26 cellular contexts compared by ENCODE assay signal in genomic region chr4:77065382-77065781, GRCh38. TPM values are rescaled to one million over a fixed set of nuclear protein-coding genes. Genes with fewer than 3 reads are reported as not detected.
DNase-seq lines count a peak whose midpoint lies in the region; ATAC-seq, FAIRE-seq and TF ChIP-seq lines count a peak whose summit lies in the region.
"Had no signal": no experiment of that assay in that cellular context is flagged by ENCODE, and none has a peak within 500 bp of the region (broad histone marks: within the 10 kb centered on the region; RNA-seq: fewer than 3 reads in every experiment).

No MANE protein-coding gene starts in this region.

- no peak for DNase-seq in activated naive CD4-positive, alpha-beta T cell treated with anti-CD3 and anti-CD28 coated beads for 36 hours
- DNase-seq in activated naive CD4-positive, alpha-beta T cell treated with anti-CD3 and anti-CD28 coated beads, Interleukin-2, amount 50 U/mL, for 16 hours = no peak
- peak; percentile 59 for DNase-seq in HFFc6
- no peak for DNase-seq in brain microvascular endothelial cell
- peak; percentile 17 to 75 for DNase-seq in trophoblast cell
- DNase-seq in activated T-helper 1 cell treated with anti-CD3 and anti-CD28 coated beads, Interleukin-12 subunit alpha, Interleukin-12 subunit beta, Interleukin-2, Interleukin-4 antibody, amounts not matched to agents 30 ng/mL and 10 ng/mL and 1 ng/mL, durations not matched to agents 14 hours and 24 hours and 36 hours (ENCODE audit: low spot score) = no peak
- DNase-seq in stimulated activated CD4-positive, alpha-beta T cell treated with anti-CD3 and anti-CD28 coated beads, Interleukin-4, amount 100 ng/mL, for 4 hours = no peak
- no peak for DNase-seq in HepG2 (ENCODE audit: low spot score)
- DNase-seq: activated CD4-positive, alpha-beta T cell treated with anti-CD3 and anti-CD28 coated beads for 4 hours; activated naive CD8-positive, alpha-beta T cell treated with anti-CD3 and anti-CD28 coated beads, Interleukin-2, amount 10 ng/mL, durations not matched to agents 7 days and 5 days; AML-193; DMS53; dorsolateral prefrontal cortex; hypothalamus; NCI-H1105; NCI-H2029; NCI-H2227 treated with DMSO at 0.1 percent for 48 hours; NCI-H748 treated with DMSO at 0.1 percent for 48 hours; nucleus accumbens; T-helper 2 cell had no signal

- TF ChIP-seq POLR2A in HepG2 (IDR thresholded peaks at IDR 0.05; ENCODE audit: insufficient read depth in 1 of 2, low read depth in 2 of 2, low read length in 2 of 2) = no peak

- CTCF ChIA-PET in activated naive CD4-positive, alpha-beta T cell treated with anti-CD3 and anti-CD28 coated beads for 36 hours (lab: Charles Lee) = interaction anchor here (0.8 to 1.9 kb wide), 2 partner anchors 16 to 139 kb away, joined by 4 to 5 read pairs; no protein-coding TSS in a partner anchor
- CTCF ChIA-PET in HepG2 (lab: Yijun Ruan, JAX; ENCODE audit: low intra/inter-chr PET ratio, low total read pairs) = no interaction called here

- peaks cover 6% of the 10 kb centered on the region for H3K79me2 ChIP-seq in trophoblast cell (ENCODE audit: control insufficient read depth, insufficient read depth, low read length, poor library complexity)
- peaks cover 33% of the 10 kb centered on the region for H3K79me2 ChIP-seq in HepG2 (ENCODE audit: insufficient read depth, low read length)

- no peak overlapping the region for H3K9ac ChIP-seq in trophoblast cell (ENCODE audit: low read length)
- H3K9ac ChIP-seq in HepG2 (ENCODE audit: insufficient read depth, low read depth, low read length) = no peak overlapping the region

- H4K91ac ChIP-seq in trophoblast cell (ENCODE audit: low read depth, low read length) = no peak overlapping the region

- H3K4me1 ChIP-seq in trophoblast cell (ENCODE audit: control insufficient read depth in 1 of 2, insufficient read depth in 2 of 2, low read length in 2 of 2) (peaks cover 0 to 1% of the 10 kb centered on the region in 2 experiments), HepG2 (ENCODE audit: insufficient read depth, low read length) (no peaks in the 10 kb centered on the region)

- H3K4me2 ChIP-seq in trophoblast cell (ENCODE audit: low read length) (no peak overlapping the region), HepG2 (ENCODE audit: low read depth, low read length) (no peak overlapping the region)

- no peak overlapping the region for H2BK120ac ChIP-seq in trophoblast cell (ENCODE audit: insufficient read depth, low read length, poor library complexity)

- no peak overlapping the region for H3K4ac ChIP-seq in trophoblast cell (ENCODE audit: low read depth, low read length)

- no peak overlapping the region for H2AK5ac ChIP-seq in trophoblast cell (ENCODE audit: low read length)

- WGBS in trophoblast cell (ENCODE audit: extremely low coverage, insufficient coverage, insufficient read length) = no CpG with 5 or more reads among the region's 1 CpG
- WGBS in HepG2 (ENCODE audit: low lambda C conversion rate) = 96% methylated on average over 1 of the region's 1 CpG

- BruUV-seq in HepG2 (replicated peaks; lab: Mats Ljungman, UMichigan) = no TSS peak

- peaks cover 37% of the 10 kb centered on the region for H3K4me1 Mint-ChIP-seq in activated naive CD4-positive, alpha-beta T cell treated with anti-CD3 and anti-CD28 coated beads for 36 hours (ENCODE audit: low read depth)
- H3K4me1 Mint-ChIP-seq in HFFc6 (ENCODE audit: low read depth) = peaks cover 33% of the 10 kb centered on the region
- peaks cover 31% of the 10 kb centered on the region for H3K4me1 Mint-ChIP-seq in activated T-helper 1 cell treated with anti-CD3 and anti-CD28 coated beads, Interleukin-12 subunit alpha, Interleukin-12 subunit beta, Interleukin-2, Interleukin-4 antibody, amounts not matched to agents 30 ng/mL and 10 ng/mL and 1 ng/mL, durations not matched to agents 14 hours and 24 hours and 36 hours (ENCODE audit: low read depth)

- H3K36me3 ChIP-seq in brain microvascular endothelial cell (replicated peaks) (peaks cover 24% of the 10 kb centered on the region), trophoblast cell (ENCODE audit: control insufficient read depth in 1 of 2, insufficient read depth in 2 of 2, low read length in 2 of 2) (peaks cover 22 to 25% of the 10 kb centered on the region in 2 experiments), HepG2 (replicated peaks in 1 of 2; ENCODE audit: control insufficient read depth in 1 of 2, insufficient read depth in 2 of 2, low read length in 2 of 2) (peaks cover 7 to 40% of the 10 kb centered on the region in 2 experiments)

- TF ChIP-seq EP300 in HepG2 (IDR thresholded peaks at IDR 0.05; ENCODE audit: low read depth in 2 of 2, low read length in 2 of 2) = no peak
- TF ChIP-seq EP300 in HepG2 (CRISPR knock-in tag; IDR thresholded peaks at IDR 0.05; ENCODE audit: borderline replicate concordance) = no peak

- no peak for TF ChIP-seq CTCF in HFFc6 (IDR thresholded peaks at IDR 0.05)
- no peak for TF ChIP-seq CTCF in brain microvascular endothelial cell (IDR thresholded peaks at IDR 0.05; ENCODE audit: low read depth, low read length, missing control alignments)
- no peak for TF ChIP-seq CTCF in HepG2 (CRISPR knock-in tag; IDR thresholded peaks at IDR 0.05)

- H3K4me3 ChIP-seq in brain microvascular endothelial cell (ENCODE audit: low read depth, low read length) (no peak overlapping the region), trophoblast cell (ENCODE audit: low read depth, low read length) (no peak overlapping the region), HepG2 (replicated peaks in 1 of 3; ENCODE audit: insufficient read depth in 1 of 3, low read depth in 2 of 3, low read length in 3 of 3) (no peak overlapping the region)
- H3K4me3 ChIP-seq: dorsolateral prefrontal cortex, K562, SK-N-MC had no signal

- no peaks in the 10 kb centered on the region for H3K27me3 ChIP-seq in brain microvascular endothelial cell (replicated peaks)
- no peaks in the 10 kb centered on the region for H3K27me3 ChIP-seq in trophoblast cell (ENCODE audit: insufficient read depth, low read length)
- H3K27me3 ChIP-seq in HepG2 (ENCODE audit: control insufficient read depth in 1 of 2, insufficient read depth in 2 of 2, low read length in 2 of 2) = no peaks in the 10 kb centered on the region; a peak in 1 of 5 replicates
- H3K27me3 ChIP-seq: dorsolateral prefrontal cortex had no signal

- H3K23ac ChIP-seq in trophoblast cell (ENCODE audit: low read length) = no peak overlapping the region

- no peaks in the 10 kb centered on the region for H3K27me3 Mint-ChIP-seq in activated naive CD4-positive, alpha-beta T cell treated with anti-CD3 and anti-CD28 coated beads for 36 hours (ENCODE audit: low read depth)
- peaks cover 10% of the 10 kb centered on the region for H3K27me3 Mint-ChIP-seq in HFFc6 (ENCODE audit: insufficient read depth)
- H3K27me3 Mint-ChIP-seq in activated T-helper 1 cell treated with anti-CD3 and anti-CD28 coated beads, Interleukin-12 subunit alpha, Interleukin-12 subunit beta, Interleukin-2, Interleukin-4 antibody, amounts not matched to agents 30 ng/mL and 10 ng/mL and 1 ng/mL, durations not matched to agents 14 hours and 24 hours and 36 hours (ENCODE audit: insufficient read depth) = no peaks in the 10 kb centered on the region
- H3K27me3 Mint-ChIP-seq: activated naive CD8-positive, alpha-beta T cell treated with anti-CD3 and anti-CD28 coated beads, Interleukin-2, amount 10 ng/mL, durations not matched to agents 7 days and 5 days; stimulated activated naive CD8-positive, alpha-beta T cell treated with anti-CD3 and anti-CD28 coated beads, Interleukin-15, Interleukin-2, amounts not matched to agents 100 ng/mL and 50 ng/mL, for 24 hours had no signal

- H3K27ac ChIP-seq in brain microvascular endothelial cell (peak overlapping the region; percentile 52), trophoblast cell (ENCODE audit: low read depth, low read length) (no peak overlapping the region), HepG2 (ENCODE audit: extremely low read length, insufficient read depth, low read length) (no peak overlapping the region)
- H3K27ac ChIP-seq: SK-N-MC had no signal

- H4K20me1 ChIP-seq in HepG2 (ENCODE audit: insufficient read depth, low read length) = peaks cover 11% of the 10 kb centered on the region; the same call in 1 of the 2 replicates

- no peaks in the 10 kb centered on the region for H3K9me3 Mint-ChIP-seq in activated naive CD4-positive, alpha-beta T cell treated with anti-CD3 and anti-CD28 coated beads for 36 hours
- H3K9me3 Mint-ChIP-seq in HFFc6 = no peaks in the 10 kb centered on the region
- H3K9me3 Mint-ChIP-seq in activated T-helper 1 cell treated with anti-CD3 and anti-CD28 coated beads, Interleukin-12 subunit alpha, Interleukin-12 subunit beta, Interleukin-2, Interleukin-4 antibody, amounts not matched to agents 30 ng/mL and 10 ng/mL and 1 ng/mL, durations not matched to agents 14 hours and 24 hours and 36 hours = no peaks in the 10 kb centered on the region
- H3K9me3 Mint-ChIP-seq: activated naive CD8-positive, alpha-beta T cell treated with anti-CD3 and anti-CD28 coated beads, Interleukin-2, amount 10 ng/mL, durations not matched to agents 7 days and 5 days; stimulated activated naive CD8-positive, alpha-beta T cell treated with anti-CD3 and anti-CD28 coated beads, Interleukin-15, Interleukin-2, amounts not matched to agents 100 ng/mL and 50 ng/mL, for 24 hours had no signal

- H3K79me1 ChIP-seq in trophoblast cell (ENCODE audit: low read length) = no peaks in the 10 kb centered on the region

- no peak overlapping the region for H2BK5ac ChIP-seq in trophoblast cell (ENCODE audit: low read depth, low read length, poor library complexity)

- no peak overlapping the region for H3K18ac ChIP-seq in trophoblast cell (ENCODE audit: low read length)

- no peak for FAIRE-seq in HepG2 (lab: Jason Lieb, UNC)
- FAIRE-seq: A204.1, H54, K562 had no signal

- no peak overlapping the region for H2BK12ac ChIP-seq in trophoblast cell (ENCODE audit: low read length)

- TF ChIP-seq RAD21 in HepG2 (CRISPR knock-in tag; IDR thresholded peaks at IDR 0.05) = no peak

- no peaks in the 10 kb centered on the region for H3K9me3 ChIP-seq in trophoblast cell (ENCODE audit: insufficient read depth, low read depth, low read length)
- no peaks in the 10 kb centered on the region for H3K9me3 ChIP-seq in HepG2 (ENCODE audit: low read length)

- intact Hi-C loops in activated naive CD4-positive, alpha-beta T cell treated with anti-CD3 and anti-CD28 coated beads for 36 hours (cut with micrococcal nuclease) = no loop called here
- intact Hi-C loops in activated T-helper 1 cell treated with anti-CD3 and anti-CD28 coated beads, Interleukin-12 subunit alpha, Interleukin-12 subunit beta, Interleukin-2, Interleukin-4 antibody, amounts not matched to agents 30 ng/mL and 10 ng/mL and 1 ng/mL, durations not matched to agents 14 hours and 24 hours and 36 hours (cut with micrococcal nuclease) = no loop called here
- intact Hi-C loops in HepG2 (cut with micrococcal nuclease; ENCODE audit: unreplicated experiment) = no loop called here

- no peak overlapping the region for H4K8ac ChIP-seq in trophoblast cell (ENCODE audit: low read depth, low read length)

- no peak overlapping the region for H3K14ac ChIP-seq in trophoblast cell (ENCODE audit: low read length)

- H2AFZ ChIP-seq in trophoblast cell (ENCODE audit: insufficient read depth, low read length, poor library complexity) (no peak overlapping the region), HepG2 (ENCODE audit: low read length) (no peak overlapping the region)

- POLR2A ChIA-PET in HepG2 (lab: Yijun Ruan, JAX) = no interaction called here

- H3K36me3 Mint-ChIP-seq in activated naive CD4-positive, alpha-beta T cell treated with anti-CD3 and anti-CD28 coated beads for 36 hours (ENCODE audit: low read depth) = peaks cover 22% of the 10 kb centered on the region
- H3K36me3 Mint-ChIP-seq in HFFc6 (ENCODE audit: low read depth) = peaks cover 16% of the 10 kb centered on the region
- peaks cover 38% of the 10 kb centered on the region for H3K36me3 Mint-ChIP-seq in activated T-helper 1 cell treated with anti-CD3 and anti-CD28 coated beads, Interleukin-12 subunit alpha, Interleukin-12 subunit beta, Interleukin-2, Interleukin-4 antibody, amounts not matched to agents 30 ng/mL and 10 ng/mL and 1 ng/mL, durations not matched to agents 14 hours and 24 hours and 36 hours (ENCODE audit: low read depth)

- no peak overlapping the region for H3K4me3 Mint-ChIP-seq in activated naive CD4-positive, alpha-beta T cell treated with anti-CD3 and anti-CD28 coated beads for 36 hours
- peak overlapping the region; percentile 53; the same call in 1 of the 2 replicates for H3K4me3 Mint-ChIP-seq in HFFc6
- H3K4me3 Mint-ChIP-seq in activated T-helper 1 cell treated with anti-CD3 and anti-CD28 coated beads, Interleukin-12 subunit alpha, Interleukin-12 subunit beta, Interleukin-2, Interleukin-4 antibody, amounts not matched to agents 30 ng/mL and 10 ng/mL and 1 ng/mL, durations not matched to agents 14 hours and 24 hours and 36 hours = no peak overlapping the region
- H3K4me3 Mint-ChIP-seq: activated naive CD8-positive, alpha-beta T cell treated with anti-CD3 and anti-CD28 coated beads, Interleukin-2, amount 10 ng/mL, durations not matched to agents 7 days and 5 days; stimulated activated naive CD8-positive, alpha-beta T cell treated with anti-CD3 and anti-CD28 coated beads, Interleukin-15, Interleukin-2, amounts not matched to agents 100 ng/mL and 50 ng/mL, for 24 hours had no signal

- ATAC-seq in HepG2 = no peak
- ATAC-seq: K562, left lobe of liver had no signal

- no peak overlapping the region for H4K12ac ChIP-seq in trophoblast cell (ENCODE audit: low read depth, low read length)

- in situ Hi-C loops in brain microvascular endothelial cell (cut with HindIII; ENCODE audit: low pct_ligation_motif_present, low sequenced_read_pairs) = loop anchor here (25.0 kb wide), 1 partner anchor 103 kb away; no protein-coding TSS in a partner anchor
- in situ Hi-C loops in HepG2 (cut with HindIII; ENCODE audit: extremely low pct_ligation_motif_present, low pct_unique_long_range_greater_than_20kb) = no loop called here

- H3K27ac Mint-ChIP-seq in activated naive CD4-positive, alpha-beta T cell treated with anti-CD3 and anti-CD28 coated beads for 36 hours = peak overlapping the region; percentile 24
- H3K27ac Mint-ChIP-seq in HFFc6 = peak overlapping the region; percentile 76
- H3K27ac Mint-ChIP-seq in activated T-helper 1 cell treated with anti-CD3 and anti-CD28 coated beads, Interleukin-12 subunit alpha, Interleukin-12 subunit beta, Interleukin-2, Interleukin-4 antibody, amounts not matched to agents 30 ng/mL and 10 ng/mL and 1 ng/mL, durations not matched to agents 14 hours and 24 hours and 36 hours = no peak overlapping the region
- H3K27ac Mint-ChIP-seq: activated naive CD8-positive, alpha-beta T cell treated with anti-CD3 and anti-CD28 coated beads, Interleukin-2, amount 10 ng/mL, durations not matched to agents 7 days and 5 days; stimulated activated naive CD8-positive, alpha-beta T cell treated with anti-CD3 and anti-CD28 coated beads, Interleukin-15, Interleukin-2, amounts not matched to agents 100 ng/mL and 50 ng/mL, for 24 hours had no signal

RNA-seq across cellular contexts. Expression of gene CCNI, which starts 10.4 kb away (rescaled TPM):
- 100 to 1,000 TPM; 211 to 218 TPM for total RNA-seq in activated naive CD4-positive, alpha-beta T cell treated with anti-CD3 and anti-CD28 coated beads for 36 hours
- total RNA-seq in HFFc6 (2021; fragmentation: NEBNext Ultra II Directional; extraction: Animal tissue kit (Norgen Biotek cat#: 25700)) = 100 to 1,000 TPM; 132 to 210 (median 179) TPM
- 223 and 238 TPM in 2 replicates for polyA plus RNA-seq in trophoblast cell (2013)
- total RNA-seq in activated T-helper 1 cell treated with anti-CD3 and anti-CD28 coated beads, Interleukin-12 subunit alpha, Interleukin-12 subunit beta, Interleukin-2, Interleukin-4 antibody, amounts not matched to agents 30 ng/mL and 10 ng/mL and 1 ng/mL, durations not matched to agents 14 hours and 24 hours and 36 hours = 236 and 253 TPM in 2 replicates
- 43.5 and 73.5 TPM in 2 replicates for total RNA-seq in HepG2 (2016; rRNA removed; fragmentation: Illumina TruSeq; extraction: Trizol)
- total RNA-seq in HepG2 (2016; cell fraction: cytosol; rRNA removed; fragmentation: Illumina TruSeq; extraction: Trizol; ENCODE audit: low read depth) = 50.2 and 52.8 TPM in 2 replicates
- total RNA-seq in HepG2 (2016; cell fraction: insoluble cytoplasmic fraction; rRNA removed; fragmentation: Illumina TruSeq; extraction: Trizol) = 41.4 and 68.2 TPM in 2 replicates
- 161 and 167 TPM in 2 replicates for total RNA-seq in HepG2 (2016; cell fraction: membrane; rRNA removed; fragmentation: Illumina TruSeq; extraction: Trizol)
- total RNA-seq in HepG2 (2016; cell fraction: nucleus; rRNA removed; fragmentation: Illumina TruSeq; extraction: Trizol) = 39.6 and 40.4 TPM in 2 replicates
- 98.7 and 122 TPM in 2 replicates for polyA plus RNA-seq in HepG2 (2011; rRNA removed)
- 75.3 and 115 TPM in 2 replicates for polyA plus RNA-seq in HepG2 (2011; cell fraction: cytosol; rRNA removed)
- polyA plus RNA-seq in HepG2 (2011; cell fraction: nucleus; rRNA removed) = 18.1 and 30.8 TPM in 2 replicates
- 150 and 164 TPM in 2 replicates for polyA plus RNA-seq in HepG2 (2012)
- polyA plus RNA-seq in HepG2 (2016; cell fraction: cytosol; fragmentation: Illumina TruSeq; extraction: Trizol; ENCODE audit: low read depth) = 114 and 139 TPM in 2 replicates
- polyA plus RNA-seq in HepG2 (2016; cell fraction: insoluble cytoplasmic fraction; fragmentation: Illumina TruSeq; extraction: Trizol; ENCODE audit: low read depth) = 121 and 136 TPM in 2 replicates
- polyA plus RNA-seq in HepG2 (2016; cell fraction: membrane; fragmentation: Illumina TruSeq; extraction: Trizol; ENCODE audit: low read depth) = 246 TPM in 2 replicates
- polyA plus RNA-seq in HepG2 (2016; cell fraction: nucleus; fragmentation: Illumina TruSeq; extraction: Trizol; ENCODE audit: insufficient read depth, low read depth) = 57.5 and 63.5 TPM in 2 replicates
- polyA minus RNA-seq in HepG2 (2011; rRNA and poly(A)+ RNA removed; ENCODE audit: low replicate concordance) = 248 and 399 TPM in 2 replicates
- polyA minus RNA-seq in HepG2 (2011; cell fraction: cytosol; rRNA and poly(A)+ RNA removed) = 137 and 168 TPM in 2 replicates
- 63.2 and 103 TPM in 2 replicates for polyA minus RNA-seq in HepG2 (2011; cell fraction: nucleus; rRNA and poly(A)+ RNA removed)

Comparison
In these comparisons a context has a peak if more than half of its experiments do, and no peak if none do; other contexts are left out.
1. DNase-seq: peak in HFFc6 (single experiment) and trophoblast cell (2 of 2); none in activated naive CD4-positive, alpha-beta T cell treated with anti-CD3 and anti-CD28 coated beads for 36 hours (single experiment), activated naive CD4-positive, alpha-beta T cell treated with anti-CD3 and anti-CD28 coated beads, Interleukin-2, amount 50 U/mL, for 16 hours (single experiment), brain microvascular endothelial cell (single experiment), activated T-helper 1 cell treated with anti-CD3 and anti-CD28 coated beads, Interleukin-12 subunit alpha, Interleukin-12 subunit beta, Interleukin-2, Interleukin-4 antibody, amounts not matched to agents 30 ng/mL and 10 ng/mL and 1 ng/mL, durations not matched to agents 14 hours and 24 hours and 36 hours (single experiment), stimulated activated CD4-positive, alpha-beta T cell treated with anti-CD3 and anti-CD28 coated beads, Interleukin-4, amount 100 ng/mL, for 4 hours (0 of 2) and HepG2 (single experiment).